ENCODE assay signal across 1 cellular context in the genomic region with DNA sequence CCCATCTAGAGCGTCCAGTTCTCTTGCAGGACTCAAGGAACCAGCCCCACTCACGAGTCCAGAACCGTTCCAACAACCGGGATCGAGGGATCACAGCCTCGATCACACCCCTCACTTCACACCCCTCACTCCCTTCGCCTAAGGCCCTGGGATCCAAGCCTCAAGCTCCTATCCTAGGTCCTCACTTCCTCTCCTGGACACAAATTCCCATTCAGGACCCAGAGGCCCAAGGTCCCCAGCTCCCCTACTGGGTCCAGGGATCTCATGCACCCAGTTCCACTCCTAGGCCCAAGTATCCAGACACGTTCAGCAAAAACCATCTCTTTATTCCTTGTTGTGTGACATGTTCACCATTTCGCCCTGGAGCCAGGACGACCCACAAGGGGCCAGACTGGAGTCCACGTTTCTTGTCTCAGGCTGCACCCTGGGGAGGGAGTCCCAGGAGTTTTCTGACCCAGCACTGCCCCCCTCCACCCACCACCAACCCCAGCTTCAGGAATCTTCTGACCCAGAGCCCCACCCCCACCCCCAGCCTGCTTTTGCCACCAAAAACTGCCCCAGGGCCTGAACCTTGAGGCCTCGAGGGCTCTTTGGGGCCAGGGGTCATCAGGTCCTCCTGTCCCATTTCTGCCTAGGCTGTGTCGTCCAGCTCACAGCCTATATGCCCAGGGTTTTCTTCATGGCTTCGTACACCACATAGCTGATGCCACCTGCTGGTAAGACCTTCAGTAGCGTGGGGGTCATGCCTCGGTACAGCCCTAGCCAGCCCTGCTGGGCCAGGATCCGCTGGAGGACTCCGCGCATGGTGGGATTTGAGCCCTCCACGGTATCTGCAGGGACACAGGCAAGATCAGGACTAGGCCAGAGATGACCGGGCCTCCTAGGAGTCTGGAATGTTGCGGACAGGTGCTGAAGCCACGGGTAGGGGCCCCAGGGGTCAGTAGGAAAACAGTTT.
TF ChIP-seq lines count a peak whose summit lies in the region.

No MANE protein-coding gene starts in this region.

TF ChIP-seq in K562, 482 proteins besides CTCF, POLR2A, EP300 and RAD21 (continued from another document and continues in another):
- no peak for TF ChIP-seq CREB1 (IDR thresholded peaks at IDR 0.05)
- no peak for TF ChIP-seq CREB1 (CRISPR knock-in tag; IDR thresholded peaks at IDR 0.05)
- no peak for TF ChIP-seq SMARCB1 (IDR thresholded peaks at IDR 0.05; ENCODE audit: insufficient read length, low read depth)
- no peak for TF ChIP-seq CCNT2 (IDR thresholded peaks at IDR 0.05; ENCODE audit: borderline replicate concordance, extremely low read depth, insufficient read length, low read depth, low read length)
- TF ChIP-seq HEY1 (CRISPR knock-in tag; IDR thresholded peaks at IDR 0.05; ENCODE audit: borderline replicate concordance) = no peak
- no peak for TF ChIP-seq TEAD2 (tag; IDR thresholded peaks at IDR 0.05)
- no peak for TF ChIP-seq ELF4 (CRISPR knock-in tag; IDR thresholded peaks at IDR 0.05)
- 0 out of 2 replicates have a peak, but pooled peaks have one; percentile 1 for TF ChIP-seq ZNF212 (CRISPR knock-in tag; IDR thresholded peaks at IDR 0.05)
- no peak for TF ChIP-seq PATZ1 (CRISPR knock-in tag; IDR thresholded peaks at IDR 0.05; ENCODE audit: borderline replicate concordance)
- peak in 1 of 2 experiments; percentile 70; a peak in 1 of 3 replicates for TF ChIP-seq CBX3 (IDR thresholded peaks at IDR 0.05; ENCODE audit: borderline replicate concordance in 1 of 2, low read length in 2 of 2)
- no peak for TF ChIP-seq ZNF507 (tag; conservative IDR thresholded peaks at IDR 0.05)
- TF ChIP-seq NFRKB (IDR thresholded peaks at IDR 0.05; ENCODE audit: low read depth) = peak; percentile 91; the same call in 1 of the 2 replicates
- no peak for TF ChIP-seq MCM2 (IDR thresholded peaks at IDR 0.05; ENCODE audit: low read depth)
- TF ChIP-seq SAFB (IDR thresholded peaks at IDR 0.05; ENCODE audit: borderline replicate concordance, low read depth, low read length) = no peak
- TF ChIP-seq MLLT1 (IDR thresholded peaks at IDR 0.05) = peak in 1 of 2 experiments; percentile 81; a peak in 2 of 4 replicates
- peak; percentile 71; the same call in 1 of the 2 replicates for TF ChIP-seq SMAD4 (CRISPR knock-in tag; conservative IDR thresholded peaks at IDR 0.05)
- TF ChIP-seq SMARCA4 (IDR thresholded peaks at IDR 0.05) = no peak
- TF ChIP-seq ZNF41 (CRISPR knock-in tag; conservative IDR thresholded peaks at IDR 0.05) = no peak
- no peak for TF ChIP-seq NR2C2 (CRISPR knock-in tag; IDR thresholded peaks at IDR 0.05)
- TF ChIP-seq NR2C2 (tag; IDR thresholded peaks at IDR 0.05) = peak; percentile 67
- TF ChIP-seq THRAP3 (IDR thresholded peaks at IDR 0.05; ENCODE audit: borderline replicate concordance) = 0 out of 2 replicates have a peak, but pooled peaks have one; percentile 33
- peak; percentile 52 for TF ChIP-seq PHF20 (IDR thresholded peaks at IDR 0.05; ENCODE audit: partially characterized antibody)
- TF ChIP-seq ZNF175 (CRISPR knock-in tag; IDR thresholded peaks at IDR 0.05; ENCODE audit: low read depth) = peak; percentile 35; the same call in 1 of the 2 replicates
- peak; percentile 70; the same call in 1 of the 2 replicates for TF ChIP-seq NFXL1 (CRISPR knock-in tag; IDR thresholded peaks at IDR 0.05)
- peak; percentile 3; the same call in 1 of the 2 replicates for TF ChIP-seq KLF13 (tag; IDR thresholded peaks at IDR 0.05; ENCODE audit: borderline replicate concordance, low read depth)
- TF ChIP-seq, protein P1, sequence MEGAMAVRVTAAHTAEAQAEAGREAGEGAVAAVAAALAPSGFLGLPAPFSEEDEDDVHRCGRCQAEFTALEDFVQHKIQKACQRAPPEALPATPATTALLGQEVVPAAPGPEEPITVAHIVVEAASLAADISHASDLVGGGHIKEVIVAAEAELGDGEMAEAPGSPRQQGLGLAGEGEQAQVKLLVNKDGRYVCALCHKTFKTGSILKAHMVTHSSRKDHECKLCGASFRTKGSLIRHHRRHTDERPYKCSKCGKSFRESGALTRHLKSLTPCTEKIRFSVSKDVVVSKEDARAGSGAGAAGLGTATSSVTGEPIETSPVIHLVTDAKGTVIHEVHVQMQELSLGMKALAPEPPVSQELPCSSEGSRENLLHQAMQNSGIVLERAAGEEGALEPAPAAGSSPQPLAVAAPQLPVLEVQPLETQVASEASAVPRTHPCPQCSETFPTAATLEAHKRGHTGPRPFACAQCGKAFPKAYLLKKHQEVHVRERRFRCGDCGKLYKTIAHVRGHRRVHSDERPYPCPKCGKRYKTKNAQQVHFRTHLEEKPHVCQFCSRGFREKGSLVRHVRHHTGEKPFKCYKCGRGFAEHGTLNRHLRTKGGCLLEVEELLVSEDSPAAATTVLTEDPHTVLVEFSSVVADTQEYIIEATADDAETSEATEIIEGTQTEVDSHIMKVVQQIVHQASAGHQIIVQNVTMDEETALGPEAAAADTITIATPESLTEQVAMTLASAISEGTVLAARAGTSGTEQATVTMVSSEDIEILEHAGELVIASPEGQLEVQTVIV (CRISPR knock-in tag; IDR thresholded peaks at IDR 0.05; ENCODE audit: borderline replicate concordance) = no peak
- peak; percentile 89 for TF ChIP-seq NUFIP1 (IDR thresholded peaks at IDR 0.05; ENCODE audit: partially characterized antibody)
- no peak for TF ChIP-seq ASH1L (IDR thresholded peaks at IDR 0.05; ENCODE audit: borderline replicate concordance, low read depth, partially characterized antibody)
- TF ChIP-seq FOXO4 (CRISPR knock-in tag; IDR thresholded peaks at IDR 0.05) = 0 out of 2 replicates have a peak, but pooled peaks have one; percentile 35
- no peak for TF ChIP-seq POLR3A (IDR thresholded peaks at IDR 0.05; ENCODE audit: borderline replicate concordance, extremely low read depth, insufficient read depth, insufficient read length)
- no peak for TF ChIP-seq NR4A1 (CRISPR knock-in tag; IDR thresholded peaks at IDR 0.05)
- peak; percentile 93 for TF ChIP-seq NR4A1 (tag; IDR thresholded peaks at IDR 0.05)
- peak; percentile 63; the same call in 1 of the 2 replicates for TF ChIP-seq TRIM28 (IDR thresholded peaks at IDR 0.05)
- peak; percentile 43; the same call in 1 of the 2 replicates for TF ChIP-seq FOXK1 (CRISPR knock-in tag; IDR thresholded peaks at IDR 0.05; ENCODE audit: borderline replicate concordance)
- TF ChIP-seq, protein P2, sequence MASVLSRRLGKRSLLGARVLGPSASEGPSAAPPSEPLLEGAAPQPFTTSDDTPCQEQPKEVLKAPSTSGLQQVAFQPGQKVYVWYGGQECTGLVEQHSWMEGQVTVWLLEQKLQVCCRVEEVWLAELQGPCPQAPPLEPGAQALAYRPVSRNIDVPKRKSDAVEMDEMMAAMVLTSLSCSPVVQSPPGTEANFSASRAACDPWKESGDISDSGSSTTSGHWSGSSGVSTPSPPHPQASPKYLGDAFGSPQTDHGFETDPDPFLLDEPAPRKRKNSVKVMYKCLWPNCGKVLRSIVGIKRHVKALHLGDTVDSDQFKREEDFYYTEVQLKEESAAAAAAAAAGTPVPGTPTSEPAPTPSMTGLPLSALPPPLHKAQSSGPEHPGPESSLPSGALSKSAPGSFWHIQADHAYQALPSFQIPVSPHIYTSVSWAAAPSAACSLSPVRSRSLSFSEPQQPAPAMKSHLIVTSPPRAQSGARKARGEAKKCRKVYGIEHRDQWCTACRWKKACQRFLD (CRISPR knock-in tag; IDR thresholded peaks at IDR 0.05) = peak; percentile 18; the same call in 1 of the 2 replicates
- 0 out of 2 replicates have a peak, but pooled peaks have one; percentile 6 for TF ChIP-seq ZNF431 (CRISPR knock-in tag; IDR thresholded peaks at IDR 0.05)
- no peak for TF ChIP-seq SP1 (CRISPR knock-in tag; IDR thresholded peaks at IDR 0.05)
- TF ChIP-seq, protein P3, sequence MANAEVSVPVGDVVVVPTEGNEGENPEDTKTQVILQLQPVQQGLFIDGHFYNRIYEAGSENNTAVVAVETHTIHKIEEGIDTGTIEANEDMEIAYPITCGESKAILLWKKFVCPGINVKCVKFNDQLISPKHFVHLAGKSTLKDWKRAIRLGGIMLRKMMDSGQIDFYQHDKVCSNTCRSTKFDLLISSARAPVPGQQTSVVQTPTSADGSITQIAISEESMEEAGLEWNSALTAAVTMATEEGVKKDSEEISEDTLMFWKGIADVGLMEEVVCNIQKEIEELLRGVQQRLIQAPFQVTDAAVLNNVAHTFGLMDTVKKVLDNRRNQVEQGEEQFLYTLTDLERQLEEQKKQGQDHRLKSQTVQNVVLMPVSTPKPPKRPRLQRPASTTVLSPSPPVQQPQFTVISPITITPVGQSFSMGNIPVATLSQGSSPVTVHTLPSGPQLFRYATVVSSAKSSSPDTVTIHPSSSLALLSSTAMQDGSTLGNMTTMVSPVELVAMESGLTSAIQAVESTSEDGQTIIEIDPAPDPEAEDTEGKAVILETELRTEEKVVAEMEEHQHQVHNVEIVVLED (CRISPR knock-in tag; IDR thresholded peaks at IDR 0.05) = no peak
- TF ChIP-seq, protein P4, sequence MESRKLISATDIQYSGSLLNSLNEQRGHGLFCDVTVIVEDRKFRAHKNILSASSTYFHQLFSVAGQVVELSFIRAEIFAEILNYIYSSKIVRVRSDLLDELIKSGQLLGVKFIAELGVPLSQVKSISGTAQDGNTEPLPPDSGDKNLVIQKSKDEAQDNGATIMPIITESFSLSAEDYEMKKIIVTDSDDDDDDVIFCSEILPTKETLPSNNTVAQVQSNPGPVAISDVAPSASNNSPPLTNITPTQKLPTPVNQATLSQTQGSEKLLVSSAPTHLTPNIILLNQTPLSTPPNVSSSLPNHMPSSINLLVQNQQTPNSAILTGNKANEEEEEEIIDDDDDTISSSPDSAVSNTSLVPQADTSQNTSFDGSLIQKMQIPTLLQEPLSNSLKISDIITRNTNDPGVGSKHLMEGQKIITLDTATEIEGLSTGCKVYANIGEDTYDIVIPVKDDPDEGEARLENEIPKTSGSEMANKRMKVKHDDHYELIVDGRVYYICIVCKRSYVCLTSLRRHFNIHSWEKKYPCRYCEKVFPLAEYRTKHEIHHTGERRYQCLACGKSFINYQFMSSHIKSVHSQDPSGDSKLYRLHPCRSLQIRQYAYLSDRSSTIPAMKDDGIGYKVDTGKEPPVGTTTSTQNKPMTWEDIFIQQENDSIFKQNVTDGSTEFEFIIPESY (CRISPR knock-in tag; IDR thresholded peaks at IDR 0.05) = peak; percentile 56
- peak; percentile 53; the same call in 1 of the 2 replicates for TF ChIP-seq HSF4 (CRISPR knock-in tag; IDR thresholded peaks at IDR 0.05; ENCODE audit: borderline replicate concordance)
- TF ChIP-seq BRF2 (IDR thresholded peaks at IDR 0.05; ENCODE audit: borderline replicate concordance, insufficient read depth, insufficient read length) = no peak
